In the genomic region with DNA sequence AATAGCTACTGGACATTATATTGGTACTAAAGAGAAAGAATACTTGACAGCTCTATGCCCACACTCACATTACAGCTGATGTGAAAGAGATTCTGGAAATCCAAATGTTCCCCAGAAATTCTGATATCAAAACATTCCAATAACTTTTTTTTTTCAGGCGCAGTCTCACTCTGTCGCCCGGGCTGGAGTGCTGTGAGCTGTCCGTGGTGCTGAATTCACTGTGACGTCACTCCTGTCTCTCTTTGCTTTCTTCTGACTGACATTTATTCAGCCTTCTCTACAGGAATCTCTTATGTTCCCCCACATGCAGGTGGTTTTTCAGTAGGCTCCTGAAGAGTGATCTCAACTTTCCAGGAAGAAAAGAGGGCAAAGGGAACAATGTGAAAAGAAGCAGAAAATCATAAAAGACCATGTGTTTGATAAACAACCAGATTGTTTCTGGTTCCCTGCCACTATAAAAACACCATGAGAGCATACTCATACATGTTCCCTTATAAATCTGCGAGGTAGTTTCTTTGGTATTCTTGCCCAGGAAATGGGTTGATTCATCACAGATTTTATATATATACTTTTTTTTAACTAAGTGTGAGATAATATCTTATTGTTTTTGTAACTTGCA, we compare ENCODE assay signal across 8 cellular contexts. TPM values are rescaled to one million over a fixed set of nuclear protein-coding genes. Genes with fewer than 3 reads are reported as not detected.
A peak's percentile ranks its signal among the peaks of the same experiment; 100 is the strongest.
DNase-seq lines count a peak whose midpoint lies in the region; ATAC-seq lines count a peak whose summit lies in the region.

No MANE protein-coding gene starts in this region.

- H3K27me3 Mint-ChIP-seq in T-helper 17 cell = peaks cover 62% of the 10 kb centered on the region

- DNase-seq in NCI-H82 (lab: John Stamatoyannopoulos, UW) (peak; percentile 46), NCI-H82 treated with DMSO at 0.1 percent for 48 hours (lab: John Stamatoyannopoulos, UW; ENCODE audit: unreplicated experiment) (no peak), T-helper 17 cell (peak; percentile 27 to 62 (median 30)), amygdala (lab: John Stamatoyannopoulos, UW) (peak in 29 of 56 donors; percentile 1 to 69 (median 11)), iPS-NIHi7 (ENCODE audit: extremely low spot score) (peak; percentile 71), NCI-H345 treated with DMSO at 0.1 percent for 48 hours (lab: John Stamatoyannopoulos, UW; ENCODE audit: unreplicated experiment) (no peak), occipital lobe (lab: John Stamatoyannopoulos, UW) (no peak)
- DNase-seq in stimulated activated CD4-positive, alpha-beta T cell treated with anti-CD3 and anti-CD28 coated beads, Interleukin-1b, Interleukin-23, amount 100 ng/mL, for 4 hours (ENCODE audit: low read depth in 2 of 2) = peak; percentile 56 to 58

- no peaks in the 10 kb centered on the region for H3K36me3 Mint-ChIP-seq in T-helper 17 cell (ENCODE audit: low read depth)

- H3K4me3 Mint-ChIP-seq in T-helper 17 cell = no peak overlapping the region

- peak; percentile 54 for ATAC-seq in T-helper 17 cell

- H3K4me1 Mint-ChIP-seq in T-helper 17 cell = no peaks in the 10 kb centered on the region

- H3K27ac Mint-ChIP-seq in T-helper 17 cell = peak overlapping the region; percentile 8

- no peaks in the 10 kb centered on the region for H3K9me3 ChIP-seq in T-helper 17 cell (ENCODE audit: control insufficient read depth, low read length, poor library complexity, severe bottlenecking)

RNA-seq across cellular contexts. Expression of gene S100A7A, which starts 6.2 kb away (rescaled TPM):
- total RNA-seq in T-helper 17 cell = not detected
- not detected for total RNA-seq in occipital lobe

RNA-seq across cellular contexts. Expression of gene S100A8, which starts 31.7 kb away (rescaled TPM):
- total RNA-seq in T-helper 17 cell (100 to 1,000 TPM in 1 of 2 donors, 1 to 10 TPM in 1; 4.6 to 110 TPM), occipital lobe (3.9 TPM)

RNA-seq across cellular contexts. Expression of gene S100A7, which starts 37.9 kb away (rescaled TPM):
- total RNA-seq in T-helper 17 cell = not detected
- not detected for total RNA-seq in occipital lobe

RNA-seq across cellular contexts. Expression of gene S100A12, which starts 47.1 kb away (rescaled TPM):
- total RNA-seq in T-helper 17 cell (1 to 10 TPM; 2.0 to 9.1 TPM), occipital lobe (4.1 TPM)

Comparison
In these comparisons a context has a peak if more than half of its experiments do, and no peak if none do; other contexts are left out.
1. DNase-seq: peak in NCI-H82 (single experiment), T-helper 17 cell (3 of 3), amygdala (29 of 56), iPS-NIHi7 (single experiment) and stimulated activated CD4-positive, alpha-beta T cell treated with anti-CD3 and anti-CD28 coated beads, Interleukin-1b, Interleukin-23, amount 100 ng/mL, for 4 hours (2 of 2); none in NCI-H82 treated with DMSO at 0.1 percent for 48 hours (single experiment), NCI-H345 treated with DMSO at 0.1 percent for 48 hours (single experiment) and occipital lobe (single experiment).